ENCODE assay signal across 1 cellular context in genomic region chr17:60381958-60382357, GRCh38.
TF ChIP-seq lines count a peak whose summit lies in the region.

No MANE protein-coding gene starts in this region.

TF ChIP-seq in GM23338, 12 proteins besides CTCF, POLR2A, EP300 and RAD21 (continued from another document):
- TF ChIP-seq ZNF462 (CRISPR knock-in tag; IDR thresholded peaks at IDR 0.05): no peak
- no peak for TF ChIP-seq EZH2 (IDR thresholded peaks at IDR 0.05; ENCODE audit: low read depth, unreplicated experiment)
- TF ChIP-seq NANOG (IDR thresholded peaks at IDR 0.05; ENCODE audit: borderline replicate concordance): no peak
- TF ChIP-seq ETS1 (IDR thresholded peaks at IDR 0.05): no peak
